In genomic region chr6:33205172-33206026, GRCh38 we compare ENCODE assay signal across 8 cellular contexts. TPM values are rescaled to one million over a fixed set of nuclear protein-coding genes. Genes with fewer than 3 reads are reported as not detected.
DNase-seq lines count a peak whose midpoint lies in the region; ATAC-seq and TF ChIP-seq lines count a peak whose summit lies in the region.

No MANE protein-coding gene starts in this region.

- peak; percentile 50 for ATAC-seq in foreskin keratinocyte
- ATAC-seq in HG02571 (IDR thresholded peaks at IDR 0.05; ENCODE audit: unreplicated experiment) = no peak

- TF ChIP-seq CTCF in BJ (IDR thresholded peaks at IDR 0.05; ENCODE audit: insufficient read depth, low read depth, low read length) (no peak), HFF-Myc (IDR thresholded peaks at IDR 0.05; ENCODE audit: low read depth, low read length, missing control alignments) (no peak), foreskin keratinocyte (conservative IDR thresholded peaks at IDR 0.05) (peak; percentile 8)

- H3K27ac ChIP-seq in foreskin keratinocyte (peak overlapping the region; percentile 81), skin epidermis (peak overlapping the region in 19 of 21 experiments; percentile 50 to 94 (median 81))

- peaks cover 23% of the 10 kb centered on the region for H3K36me3 ChIP-seq in BJ (ENCODE audit: control insufficient read depth, insufficient read depth, low read length)

- no peaks in the 10 kb centered on the region for H3K9me3 Mint-ChIP-seq in activated CD4-positive, alpha-beta memory T cell treated with anti-CD3 and anti-CD28 coated beads, Interleukin-2, amount 10 ng/mL, durations not matched to agents 7 days and 5 days

- H3K36me3 Mint-ChIP-seq in activated CD4-positive, alpha-beta memory T cell treated with anti-CD3 and anti-CD28 coated beads, Interleukin-2, amount 10 ng/mL, durations not matched to agents 7 days and 5 days (ENCODE audit: low read depth) = peaks cover 48% of the 10 kb centered on the region

- POLR2A ChIA-PET in BJ (lab: Charles Lee) = interaction anchor here (0.6 to 1.0 kb wide), 2 partner anchors 66 to 234 kb away, joined by 5 to 10 read pairs; partner anchors contain the start of genes RPS18 and VPS52
- POLR2A ChIA-PET in activated CD4-positive, alpha-beta memory T cell treated with anti-CD3 and anti-CD28 coated beads, Interleukin-2, amount 10 ng/mL, durations not matched to agents 7 days and 5 days (lab: Charles Lee) = interaction anchor here (0.7 to 2.4 kb wide), 8 partner anchors 15 to 235 kb away, joined by 3 to 14 read pairs (median 3); no protein-coding TSS in a partner anchor

- peaks cover 72% of the 10 kb centered on the region for H3K4me1 Mint-ChIP-seq in activated CD4-positive, alpha-beta memory T cell treated with anti-CD3 and anti-CD28 coated beads, Interleukin-2, amount 10 ng/mL, durations not matched to agents 7 days and 5 days

- CTCF ChIA-PET in BJ (lab: Yijun Ruan, JAX) = interaction anchor here (0.6 to 1.6 kb wide), 3 partner anchors 43 to 221 kb away, joined by 3 to 4 read pairs (median 3); no protein-coding TSS in a partner anchor
- CTCF ChIA-PET in activated CD4-positive, alpha-beta memory T cell treated with anti-CD3 and anti-CD28 coated beads, Interleukin-2, amount 10 ng/mL, durations not matched to agents 7 days and 5 days (lab: Charles Lee) = interaction anchor here (0.6 to 1.1 kb wide), 4 partner anchors 13 to 1362 kb away, joined by 3 read pairs; partner anchors contain the start of genes COL11A2, RPS18 and VPS52

- H3K4me3 ChIP-seq in BJ (ENCODE audit: low read depth, low read length) = peak overlapping the region; percentile 50
- H3K4me3 ChIP-seq in HFF-Myc (replicated peaks; ENCODE audit: low read depth, low read length) = peak overlapping the region; percentile 59
- peak overlapping the region; percentile 47 to 74 (median 61) for H3K4me3 ChIP-seq in skin epidermis

- DNase-seq in BJ (ENCODE audit: low read depth) = no peak
- DNase-seq in HFF-Myc (ENCODE audit: extremely low read depth, low read depth) = no peak
- peak; percentile 47 for DNase-seq in activated CD4-positive, alpha-beta memory T cell treated with anti-CD3 and anti-CD28 coated beads, Interleukin-2, amount 10 ng/mL, durations not matched to agents 7 days and 5 days
- DNase-seq in foreskin keratinocyte = peak; percentile 68 to 84
- DNase-seq in dermis blood vessel endothelial cell = no peak
- no peak for DNase-seq in SHP77 (lab: John Stamatoyannopoulos, UW)

- H3K27me3 ChIP-seq in BJ (ENCODE audit: control insufficient read depth, insufficient read depth, low read length) (no peaks in the 10 kb centered on the region), foreskin keratinocyte (no peaks in the 10 kb centered on the region)

- H3K4me1 ChIP-seq in foreskin keratinocyte = peaks cover 22% of the 10 kb centered on the region

- H3K27me3 Mint-ChIP-seq in activated CD4-positive, alpha-beta memory T cell treated with anti-CD3 and anti-CD28 coated beads, Interleukin-2, amount 10 ng/mL, durations not matched to agents 7 days and 5 days = no peaks in the 10 kb centered on the region

- H3K4me3 Mint-ChIP-seq in activated CD4-positive, alpha-beta memory T cell treated with anti-CD3 and anti-CD28 coated beads, Interleukin-2, amount 10 ng/mL, durations not matched to agents 7 days and 5 days = peak overlapping the region; percentile 99

- H3K27ac Mint-ChIP-seq in activated CD4-positive, alpha-beta memory T cell treated with anti-CD3 and anti-CD28 coated beads, Interleukin-2, amount 10 ng/mL, durations not matched to agents 7 days and 5 days = peak overlapping the region; percentile 82

RNA-seq across cellular contexts. Expression of gene HSD17B8, which starts 0.9 kb away (rescaled TPM):
- polyA plus RNA-seq in BJ (2011; rRNA removed) (2.1 and 3.4 TPM in 2 replicates), foreskin keratinocyte (24.1 and 26.2 TPM in 2 replicates)
- polyA minus RNA-seq in BJ (2011; rRNA and poly(A)+ RNA removed) = 0.41 and 0.47 TPM in 2 replicates
- total RNA-seq in activated CD4-positive, alpha-beta memory T cell treated with anti-CD3 and anti-CD28 coated beads, Interleukin-2, amount 10 ng/mL, durations not matched to agents 7 days and 5 days = 10 to 100 TPM; 11.4 to 13.0 TPM
- total RNA-seq in foreskin keratinocyte (16.7 and 18.2 TPM in 2 replicates), dermis blood vessel endothelial cell (8.7 and 9.7 TPM in 2 replicates)

RNA-seq across cellular contexts. Expression of gene RING1, which starts 2.9 kb away (rescaled TPM):
- polyA plus RNA-seq in BJ (2011; rRNA removed) (24.4 and 36.6 TPM in 2 replicates), foreskin keratinocyte (47.6 and 48.9 TPM in 2 replicates)
- 15.1 and 25.0 TPM in 2 replicates for polyA minus RNA-seq in BJ (2011; rRNA and poly(A)+ RNA removed)
- total RNA-seq in activated CD4-positive, alpha-beta memory T cell treated with anti-CD3 and anti-CD28 coated beads, Interleukin-2, amount 10 ng/mL, durations not matched to agents 7 days and 5 days = 10 to 100 TPM; 29.7 to 32.1 TPM
- total RNA-seq in foreskin keratinocyte (35.3 and 37.1 TPM in 2 replicates), dermis blood vessel endothelial cell (22.6 and 29.0 TPM in 2 replicates)

RNA-seq across cellular contexts. Expression of gene SLC39A7, which starts 4.7 kb away (rescaled TPM):
- polyA plus RNA-seq in BJ (2011; rRNA removed) (116 and 151 TPM in 2 replicates), foreskin keratinocyte (93.2 and 101 TPM in 2 replicates)
- polyA minus RNA-seq in BJ (2011; rRNA and poly(A)+ RNA removed) = 55.6 and 60.2 TPM in 2 replicates
- 10 to 100 TPM; 52.8 to 53.8 TPM for total RNA-seq in activated CD4-positive, alpha-beta memory T cell treated with anti-CD3 and anti-CD28 coated beads, Interleukin-2, amount 10 ng/mL, durations not matched to agents 7 days and 5 days
- total RNA-seq in foreskin keratinocyte (72.4 TPM in 2 replicates), dermis blood vessel endothelial cell (93.6 and 99.4 TPM in 2 replicates)

RNA-seq across cellular contexts. Expression of gene RXRB, which starts 4.9 kb away (rescaled TPM):
- polyA plus RNA-seq in BJ (2011; rRNA removed) (51.3 and 67.9 TPM in 2 replicates), foreskin keratinocyte (23.4 and 27.8 TPM in 2 replicates)
- 33.7 and 56.1 TPM in 2 replicates for polyA minus RNA-seq in BJ (2011; rRNA and poly(A)+ RNA removed)
- total RNA-seq in activated CD4-positive, alpha-beta memory T cell treated with anti-CD3 and anti-CD28 coated beads, Interleukin-2, amount 10 ng/mL, durations not matched to agents 7 days and 5 days = 10 to 100 TPM; 44.0 to 45.0 TPM
- total RNA-seq in foreskin keratinocyte (18.3 and 23.3 TPM in 2 replicates), dermis blood vessel endothelial cell (26.6 and 27.9 TPM in 2 replicates)

RNA-seq across cellular contexts. Expression of gene COL11A2, which starts 13.1 kb away (rescaled TPM):
- polyA plus RNA-seq in BJ (2011; rRNA removed) (0.55 and 0.91 TPM in 2 replicates), foreskin keratinocyte (0.13 and 0.16 TPM in 2 replicates)
- polyA minus RNA-seq in BJ (2011; rRNA and poly(A)+ RNA removed) = not detected in 2 replicates
- under 1 TPM; 0.53 to 0.60 TPM for total RNA-seq in activated CD4-positive, alpha-beta memory T cell treated with anti-CD3 and anti-CD28 coated beads, Interleukin-2, amount 10 ng/mL, durations not matched to agents 7 days and 5 days
- total RNA-seq in foreskin keratinocyte (0.07 and 0.18 TPM in 2 replicates), dermis blood vessel endothelial cell (0.28 and 0.34 TPM in 2 replicates)

Comparison
In these comparisons a context has a peak if more than half of its experiments do, and no peak if none do; other contexts are left out.
1. DNase-seq: peak in activated CD4-positive, alpha-beta memory T cell treated with anti-CD3 and anti-CD28 coated beads, Interleukin-2, amount 10 ng/mL, durations not matched to agents 7 days and 5 days (single experiment) and foreskin keratinocyte (2 of 2); none in BJ (single experiment), HFF-Myc (single experiment), dermis blood vessel endothelial cell (single experiment) and SHP77 (0 of 2).
2. Peak in every context shown above with its lines, with median percentiles within 50 percentile points of each other: H3K4me3 ChIP-seq.